11 cellular contexts compared by ENCODE assay signal in genomic region chr21:25507522-25507921, GRCh38.
DNase-seq lines count a peak whose midpoint lies in the region; ATAC-seq, FAIRE-seq and TF ChIP-seq lines count a peak whose summit lies in the region.
"Had no signal": no experiment of that assay in that cellular context is flagged by ENCODE, and none has a peak within 500 bp of the region (broad histone marks: within the 10 kb centered on the region; RNA-seq: fewer than 3 reads in every experiment).

No MANE protein-coding gene starts in this region.

- CTCF ChIA-PET in GM12878 (lab: Yijun Ruan, JAX) = interaction anchor here (0.8 to 2.2 kb wide), 12 partner anchors 10 to 89 kb away, joined by 3 to 8 read pairs (median 3); no protein-coding TSS in a partner anchor
- CTCF ChIA-PET in CD8-positive, alpha-beta memory T cell (lab: Charles Lee) = interaction anchor here (0.8 to 1.5 kb wide), 2 partner anchors 9 to 122 kb away, joined by 3 to 4 read pairs; no protein-coding TSS in a partner anchor

- in situ Hi-C loops in GM12878 (cut with MboI) = loop anchor here (10.0 kb wide), 1 partner anchor 57 kb away; no protein-coding TSS in a partner anchor

- TF ChIP-seq CTCF in GM10266 (IDR thresholded peaks at IDR 0.05; ENCODE audit: control insufficient read depth, insufficient read depth, low read depth, missing control alignments) (peak; percentile 28), GM12878 (IDR thresholded peaks at IDR 0.05 in 2 of 3, conservative IDR thresholded peaks at IDR 0.05 in 1 of 3; ENCODE audit: control insufficient read depth in 2 of 3, extremely low read depth in 1 of 3, insufficient read depth in 1 of 3, low read depth in 3 of 3, low read length in 3 of 3) (peak; percentile 19 to 52 (median 31); a peak in 4 of 6 replicates), heart left ventricle (IDR thresholded peaks at IDR 0.05) (no peak), nephron progenitor cell (IDR thresholded peaks at IDR 0.05) (no peak)

- H3K27ac ChIP-seq in GM12878 (ENCODE audit: control insufficient read depth, insufficient read depth) = peak overlapping the region; percentile 95
- H3K27ac ChIP-seq in heart left ventricle = no peak overlapping the region
- H3K27ac ChIP-seq in CD8-positive, alpha-beta memory T cell (ENCODE audit: low read depth, low read length) = no peak overlapping the region

- SMC1A ChIA-PET in GM12878 (lab: Charles Lee; ENCODE audit: uncharacterized antibody, unreplicated experiment) = interaction anchor here (0.8 to 6.3 kb wide), 12 partner anchors 11 to 102 kb away, joined by 3 to 61 read pairs (median 5); no protein-coding TSS in a partner anchor

- peaks cover 23% of the 10 kb centered on the region for H3K9me3 ChIP-seq in GM12878 (replicated peaks; ENCODE audit: control insufficient read depth, insufficient read depth, low read length)
- no peaks in the 10 kb centered on the region for H3K9me3 ChIP-seq in heart left ventricle
- no peaks in the 10 kb centered on the region for H3K9me3 ChIP-seq in CD8-positive, alpha-beta memory T cell (ENCODE audit: low read length)

- no peak overlapping the region for H3K27ac Mint-ChIP-seq in nephron progenitor cell
- H3K27ac Mint-ChIP-seq in CD8-positive, alpha-beta memory T cell = no peak overlapping the region

- H3K27me3 ChIP-seq in GM12878 (replicated peaks in 1 of 2; ENCODE audit: control insufficient read depth in 2 of 2, insufficient read depth in 2 of 2, low read length in 1 of 2) = no peaks in the 10 kb centered on the region
- H3K27me3 ChIP-seq in heart left ventricle = no peaks in the 10 kb centered on the region
- H3K27me3 ChIP-seq in CD8-positive, alpha-beta memory T cell (ENCODE audit: insufficient read depth, low read length, poor library complexity, severe bottlenecking) = no peaks in the 10 kb centered on the region

- FAIRE-seq in GM12878 (lab: Jason Lieb, UNC) = no peak

- RAD21 ChIA-PET in GM12878 (lab: Charles Lee; ENCODE audit: unreplicated experiment) = interaction anchor here (0.6 to 4.0 kb wide), 17 partner anchors 10 to 91 kb away, joined by 3 to 37 read pairs (median 5); no protein-coding TSS in a partner anchor

- H3K4me1 ChIP-seq in GM12878 (ENCODE audit: control insufficient read depth, insufficient read depth, low read length) (peaks cover 41% of the 10 kb centered on the region), heart left ventricle (no peaks in the 10 kb centered on the region)
- H3K4me1 ChIP-seq in CD8-positive, alpha-beta memory T cell (ENCODE audit: insufficient read depth, low read length) = no peaks in the 10 kb centered on the region

- no peak for TF ChIP-seq EP300 in GM12878 (IDR thresholded peaks at IDR 0.05; ENCODE audit: borderline replicate concordance in 1 of 2, control insufficient read depth in 1 of 2, low read depth in 2 of 2, low read length in 2 of 2)

- no peak overlapping the region for H3K9ac ChIP-seq in GM12878 (ENCODE audit: control insufficient read depth, insufficient read depth, low read length)

- intact Hi-C loops in GM12878 (cut with micrococcal nuclease; ENCODE audit: unreplicated experiment) = no loop called here
- intact Hi-C loops in heart left ventricle (cut with DNase I) = no loop called here

- H3K36me3 ChIP-seq in GM12878 (ENCODE audit: control insufficient read depth in 2 of 2, insufficient read depth in 2 of 2, low read length in 1 of 2) = no peaks in the 10 kb centered on the region
- no peaks in the 10 kb centered on the region for H3K36me3 ChIP-seq in heart left ventricle
- H3K36me3 ChIP-seq in CD8-positive, alpha-beta memory T cell (ENCODE audit: insufficient read depth, low read length) = no peaks in the 10 kb centered on the region

- H4K20me1 ChIP-seq in GM12878 (ENCODE audit: control insufficient read depth, insufficient read depth) = no peaks in the 10 kb centered on the region

- peak overlapping the region; percentile 9 for H2AFZ ChIP-seq in GM12878 (ENCODE audit: control insufficient read depth, low read depth, low read length)

- H3K27me3 Mint-ChIP-seq in nephron progenitor cell (ENCODE audit: low read depth, poor library complexity) = no peaks in the 10 kb centered on the region
- H3K27me3 Mint-ChIP-seq in CD8-positive, alpha-beta memory T cell = peaks cover 3 to 16% of the 10 kb centered on the region in 2 donors

- no peak overlapping the region for H3K4me3 Mint-ChIP-seq in nephron progenitor cell
- H3K4me3 Mint-ChIP-seq in CD8-positive, alpha-beta memory T cell = no peak overlapping the region

- peak overlapping the region; percentile 4; the same call in 1 of the 2 replicates for H3K4me2 ChIP-seq in GM12878 (ENCODE audit: control insufficient read depth, insufficient read depth)

- peaks cover 70% of the 10 kb centered on the region for H3K79me2 ChIP-seq in GM12878 (ENCODE audit: control insufficient read depth, insufficient read depth, low read length)

- DNase-seq in GM10266 (ENCODE audit: extremely low spot score) (no peak), GM12878 (ENCODE audit: low read depth, low spot score) (no peak), NCI-H1105 (lab: John Stamatoyannopoulos, UW) (no peak), heart left ventricle (no peak), nephron progenitor cell (no peak)
- DNase-seq in CD8-positive, alpha-beta memory T cell = no peak
- DNase-seq: activated CD4-positive, CD25-positive, alpha-beta regulatory T cell treated with anti-CD3 and anti-CD28 coated beads, Interleukin-2, amount 50 U/mL, for 72 hours; caudate nucleus; NCI-H526 treated with DMSO at 0.1 percent for 48 hours had no signal

- H3K4me1 Mint-ChIP-seq in nephron progenitor cell = peaks cover 10% of the 10 kb centered on the region
- H3K4me1 Mint-ChIP-seq in CD8-positive, alpha-beta memory T cell = peaks cover 4 to 34% (median 27%) of the 10 kb centered on the region in 3 donors

- peak; percentile 60 for TF ChIP-seq RAD21 in GM12878 (IDR thresholded peaks at IDR 0.05; ENCODE audit: insufficient read depth, low read depth, low read length)

- BruUV-seq in GM12878 (replicated peaks; lab: Mats Ljungman, UMichigan) = no TSS peak

- H3K4me3 ChIP-seq in GM12878 = no peak overlapping the region
- no peak overlapping the region for H3K4me3 ChIP-seq in heart left ventricle
- no peak overlapping the region for H3K4me3 ChIP-seq in CD8-positive, alpha-beta memory T cell (ENCODE audit: low read length)

- H3K36me3 Mint-ChIP-seq in nephron progenitor cell (ENCODE audit: low read depth) = no peaks in the 10 kb centered on the region
- H3K36me3 Mint-ChIP-seq in CD8-positive, alpha-beta memory T cell = peaks cover 0 to 3% (median 0%) of the 10 kb centered on the region in 3 donors

- H3K9me3 Mint-ChIP-seq in nephron progenitor cell = no peaks in the 10 kb centered on the region
- H3K9me3 Mint-ChIP-seq in CD8-positive, alpha-beta memory T cell = no peaks in the 10 kb centered on the region

- ATAC-seq in GM19043 (IDR thresholded peaks at IDR 0.05; ENCODE audit: low read depth, unreplicated experiment) (peak; percentile 39), HG02943 (IDR thresholded peaks at IDR 0.05; ENCODE audit: low read depth, unreplicated experiment) (peak; percentile 35), GM12878 (peak; percentile 57), heart left ventricle (no peak)

- POLR2A ChIA-PET in GM12878 (lab: Charles Lee) = interaction anchor here (0.8 to 2.9 kb wide), 8 partner anchors 18 to 281 kb away, joined by 3 to 15 read pairs (median 3); no protein-coding TSS in a partner anchor
- POLR2A ChIA-PET in CD8-positive, alpha-beta memory T cell (lab: Charles Lee) = no interaction called here

- TF ChIP-seq POLR2A in GM12878 (IDR thresholded peaks at IDR 0.05; ENCODE audit: low read depth, low read length) (no peak), heart left ventricle (IDR thresholded peaks at IDR 0.05) (no peak)

TF ChIP-seq in GM12878, 131 proteins besides CTCF, POLR2A, EP300 and RAD21:
- TF ChIP-seq USF1 (IDR thresholded peaks at IDR 0.05; ENCODE audit: borderline replicate concordance, extremely low read length, insufficient read depth, low read depth, low read length) (no peak), SREBF1 (IDR thresholded peaks at IDR 0.05; ENCODE audit: low read length) (peak; percentile 48; the same call in 1 of the 2 replicates), BHLHE40 (IDR thresholded peaks at IDR 0.05; ENCODE audit: borderline replicate concordance in 1 of 2, low read depth in 2 of 2, low read length in 1 of 2) (peak in 1 of 2 experiments; percentile 21; a peak in 2 of 4 replicates), BCL11A (IDR thresholded peaks at IDR 0.05; ENCODE audit: low read depth, low read length) (no peak), TAF1 (IDR thresholded peaks at IDR 0.05; ENCODE audit: borderline replicate concordance, low read depth, low read length) (peak; percentile 27; the same call in 1 of the 2 replicates)
- TF ChIP-seq, protein P1, sequence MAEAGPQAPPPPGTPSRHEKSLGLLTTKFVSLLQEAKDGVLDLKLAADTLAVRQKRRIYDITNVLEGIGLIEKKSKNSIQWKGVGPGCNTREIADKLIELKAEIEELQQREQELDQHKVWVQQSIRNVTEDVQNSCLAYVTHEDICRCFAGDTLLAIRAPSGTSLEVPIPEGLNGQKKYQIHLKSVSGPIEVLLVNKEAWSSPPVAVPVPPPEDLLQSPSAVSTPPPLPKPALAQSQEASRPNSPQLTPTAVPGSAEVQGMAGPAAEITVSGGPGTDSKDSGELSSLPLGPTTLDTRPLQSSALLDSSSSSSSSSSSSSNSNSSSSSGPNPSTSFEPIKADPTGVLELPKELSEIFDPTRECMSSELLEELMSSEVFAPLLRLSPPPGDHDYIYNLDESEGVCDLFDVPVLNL (IDR thresholded peaks at IDR 0.05; ENCODE audit: low read depth, low read length) = no peak
- TF ChIP-seq, protein P2, sequence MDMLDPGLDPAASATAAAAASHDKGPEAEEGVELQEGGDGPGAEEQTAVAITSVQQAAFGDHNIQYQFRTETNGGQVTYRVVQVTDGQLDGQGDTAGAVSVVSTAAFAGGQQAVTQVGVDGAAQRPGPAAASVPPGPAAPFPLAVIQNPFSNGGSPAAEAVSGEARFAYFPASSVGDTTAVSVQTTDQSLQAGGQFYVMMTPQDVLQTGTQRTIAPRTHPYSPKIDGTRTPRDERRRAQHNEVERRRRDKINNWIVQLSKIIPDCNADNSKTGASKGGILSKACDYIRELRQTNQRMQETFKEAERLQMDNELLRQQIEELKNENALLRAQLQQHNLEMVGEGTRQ (IDR thresholded peaks at IDR 0.05; ENCODE audit: borderline replicate concordance, low read depth, low read length) = no peak
TF ChIP-seq in GM12878: peak in this region for 3.

Comparison
In these comparisons a context has a peak if more than half of its experiments do, and no peak if none do; other contexts are left out.
1. CTCF ChIP-seq: peak in GM10266 (single experiment) and GM12878 (3 of 3); none in heart left ventricle (0 of 12) and nephron progenitor cell (single experiment).
2. ATAC-seq: peak in GM19043 (single experiment), HG02943 (single experiment) and GM12878 (single experiment); none in heart left ventricle (0 of 4).